ENCODE assay signal across 1 cellular context in the genomic region with DNA sequence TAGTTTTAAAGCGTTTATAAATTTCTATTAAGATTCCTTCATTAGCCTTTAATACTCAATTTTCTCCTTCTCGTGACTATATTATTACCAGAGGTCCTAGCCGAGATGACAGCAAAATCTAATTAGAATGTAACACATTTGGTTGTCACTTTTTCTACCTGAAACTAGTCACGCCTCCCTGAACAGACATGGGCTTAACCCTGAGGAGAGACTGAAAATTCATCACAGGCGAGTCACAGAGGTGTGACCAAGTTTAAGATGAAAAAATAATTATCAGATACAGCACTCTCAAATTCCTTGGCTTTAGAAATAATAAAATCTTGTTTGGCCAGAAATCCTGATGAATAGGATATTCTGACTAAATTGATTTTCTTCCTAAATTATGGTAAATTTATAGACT.
TF ChIP-seq lines count a peak whose summit lies in the region.

No MANE protein-coding gene starts in this region.

TF ChIP-seq in HCT116, 20 proteins besides CTCF, POLR2A, EP300 and RAD21 (continued from another document):
- TF ChIP-seq, protein P1, sequence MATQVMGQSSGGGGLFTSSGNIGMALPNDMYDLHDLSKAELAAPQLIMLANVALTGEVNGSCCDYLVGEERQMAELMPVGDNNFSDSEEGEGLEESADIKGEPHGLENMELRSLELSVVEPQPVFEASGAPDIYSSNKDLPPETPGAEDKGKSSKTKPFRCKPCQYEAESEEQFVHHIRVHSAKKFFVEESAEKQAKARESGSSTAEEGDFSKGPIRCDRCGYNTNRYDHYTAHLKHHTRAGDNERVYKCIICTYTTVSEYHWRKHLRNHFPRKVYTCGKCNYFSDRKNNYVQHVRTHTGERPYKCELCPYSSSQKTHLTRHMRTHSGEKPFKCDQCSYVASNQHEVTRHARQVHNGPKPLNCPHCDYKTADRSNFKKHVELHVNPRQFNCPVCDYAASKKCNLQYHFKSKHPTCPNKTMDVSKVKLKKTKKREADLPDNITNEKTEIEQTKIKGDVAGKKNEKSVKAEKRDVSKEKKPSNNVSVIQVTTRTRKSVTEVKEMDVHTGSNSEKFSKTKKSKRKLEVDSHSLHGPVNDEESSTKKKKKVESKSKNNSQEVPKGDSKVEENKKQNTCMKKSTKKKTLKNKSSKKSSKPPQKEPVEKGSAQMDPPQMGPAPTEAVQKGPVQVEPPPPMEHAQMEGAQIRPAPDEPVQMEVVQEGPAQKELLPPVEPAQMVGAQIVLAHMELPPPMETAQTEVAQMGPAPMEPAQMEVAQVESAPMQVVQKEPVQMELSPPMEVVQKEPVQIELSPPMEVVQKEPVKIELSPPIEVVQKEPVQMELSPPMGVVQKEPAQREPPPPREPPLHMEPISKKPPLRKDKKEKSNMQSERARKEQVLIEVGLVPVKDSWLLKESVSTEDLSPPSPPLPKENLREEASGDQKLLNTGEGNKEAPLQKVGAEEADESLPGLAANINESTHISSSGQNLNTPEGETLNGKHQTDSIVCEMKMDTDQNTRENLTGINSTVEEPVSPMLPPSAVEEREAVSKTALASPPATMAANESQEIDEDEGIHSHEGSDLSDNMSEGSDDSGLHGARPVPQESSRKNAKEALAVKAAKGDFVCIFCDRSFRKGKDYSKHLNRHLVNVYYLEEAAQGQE (IDR thresholded peaks at IDR 0.05; ENCODE audit: low read depth) = no peak
- TF ChIP-seq SIN3A (IDR thresholded peaks at IDR 0.05; ENCODE audit: low read depth) (no peak), FOSL1 (IDR thresholded peaks at IDR 0.05; ENCODE audit: low read depth) (peak; percentile 21; the same call in 1 of the 2 replicates), SRF (IDR thresholded peaks at IDR 0.05; ENCODE audit: low read depth) (no peak), ZNF274 (IDR thresholded peaks at IDR 0.05; ENCODE audit: low read depth, low read length) (no peak), JUND (IDR thresholded peaks at IDR 0.05) (0 out of 2 replicates have a peak, but pooled peaks have one; percentile 13), CEBPB (IDR thresholded peaks at IDR 0.05; ENCODE audit: low read depth) (no peak), ELF1 (IDR thresholded peaks at IDR 0.05; ENCODE audit: borderline replicate concordance, low read depth) (no peak), CBX3 (IDR thresholded peaks at IDR 0.05; ENCODE audit: low read depth) (no peak), POLR2AphosphoS5 (IDR thresholded peaks at IDR 0.05; ENCODE audit: low read depth, low read length) (no peak), EZH2 (IDR thresholded peaks at IDR 0.05) (no peak), EGR1 (IDR thresholded peaks at IDR 0.05; ENCODE audit: low read depth) (no peak), ZFX (IDR thresholded peaks at IDR 0.05) (no peak)
- TF ChIP-seq, protein P2, sequence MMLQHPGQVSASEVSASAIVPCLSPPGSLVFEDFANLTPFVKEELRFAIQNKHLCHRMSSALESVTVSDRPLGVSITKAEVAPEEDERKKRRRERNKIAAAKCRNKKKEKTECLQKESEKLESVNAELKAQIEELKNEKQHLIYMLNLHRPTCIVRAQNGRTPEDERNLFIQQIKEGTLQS (IDR thresholded peaks at IDR 0.05) = no peak
- TF ChIP-seq, protein P3, sequence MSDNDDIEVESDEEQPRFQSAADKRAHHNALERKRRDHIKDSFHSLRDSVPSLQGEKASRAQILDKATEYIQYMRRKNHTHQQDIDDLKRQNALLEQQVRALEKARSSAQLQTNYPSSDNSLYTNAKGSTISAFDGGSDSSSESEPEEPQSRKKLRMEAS (IDR thresholded peaks at IDR 0.05) = no peak
